ENCODE assay signal across 19 cellular contexts in genomic region chr6:162260024-162260423, GRCh38.
DNase-seq lines count a peak whose midpoint lies in the region; ATAC-seq lines count a peak whose summit lies in the region.
"Had no signal": no experiment of that assay in that cellular context is flagged by ENCODE, and none has a peak within 500 bp of the region (broad histone marks: within the 10 kb centered on the region; RNA-seq: fewer than 3 reads in every experiment).

No MANE protein-coding gene starts in this region.

- no peak overlapping the region for H3K4me3 Mint-ChIP-seq in T-helper 2 cell treated with Interferon-gamma antibody and Interleukin-4, amounts not matched to agents 5 μg/mL and 100 μg/mL, for 36 hours
- no peak overlapping the region for H3K4me3 Mint-ChIP-seq in activated T-cell treated with anti-CD3 and anti-CD28 coated beads, Interleukin-2, amount 50 U/mL, for 72 hours
- no peak overlapping the region for H3K4me3 Mint-ChIP-seq in stimulated activated naive CD8-positive, alpha-beta T cell treated with anti-CD3 and anti-CD28 coated beads, Interleukin-15, amount 100 ng/mL, for 72 hours
- H3K4me3 Mint-ChIP-seq: CD14-positive monocyte, IgD-negative memory B cell had no signal

- no peaks in the 10 kb centered on the region for H3K36me3 Mint-ChIP-seq in T-helper 2 cell treated with Interferon-gamma antibody and Interleukin-4, amounts not matched to agents 5 μg/mL and 100 μg/mL, for 36 hours (ENCODE audit: low read depth)
- H3K36me3 Mint-ChIP-seq in activated T-cell treated with anti-CD3 and anti-CD28 coated beads, Interleukin-2, amount 50 U/mL, for 72 hours (ENCODE audit: insufficient read depth in 2 of 2): peaks cover 2% of the 10 kb centered on the region in 2 donors
- H3K36me3 Mint-ChIP-seq: CD14-positive monocyte had no signal

- peak; percentile 98 to 99 for ATAC-seq in activated T-cell treated with anti-CD3 and anti-CD28 coated beads, Interleukin-2, amount 50 U/mL, for 72 hours (replicated peaks in 1 of 2)
- peak; percentile 79 for ATAC-seq in stimulated activated naive CD8-positive, alpha-beta T cell treated with anti-CD3 and anti-CD28 coated beads, Interleukin-15, Interleukin-2, amounts not matched to agents 100 U/mL and 50 U/mL, for 24 hours
- no peak for ATAC-seq in stimulated activated naive CD8-positive, alpha-beta T cell treated with anti-CD3 and anti-CD28 coated beads, Interleukin-15, amount 100 ng/mL, for 72 hours

- H3K9me3 Mint-ChIP-seq in T-helper 2 cell treated with Interferon-gamma antibody and Interleukin-4, amounts not matched to agents 5 μg/mL and 100 μg/mL, for 36 hours: no peaks in the 10 kb centered on the region
- H3K9me3 Mint-ChIP-seq in activated T-cell treated with anti-CD3 and anti-CD28 coated beads, Interleukin-2, amount 50 U/mL, for 72 hours: peaks cover 0 to 4% of the 10 kb centered on the region in 2 donors
- H3K9me3 Mint-ChIP-seq in stimulated activated naive CD8-positive, alpha-beta T cell treated with anti-CD3 and anti-CD28 coated beads, Interleukin-15, amount 100 ng/mL, for 72 hours: peaks cover 3 to 11% of the 10 kb centered on the region in 2 donors

- no peak overlapping the region for H3K27ac Mint-ChIP-seq in T-helper 2 cell treated with Interferon-gamma antibody and Interleukin-4, amounts not matched to agents 5 μg/mL and 100 μg/mL, for 36 hours
- H3K27ac Mint-ChIP-seq in activated T-cell treated with anti-CD3 and anti-CD28 coated beads, Interleukin-2, amount 50 U/mL, for 72 hours: no peak overlapping the region
- no peak overlapping the region for H3K27ac Mint-ChIP-seq in stimulated activated naive CD8-positive, alpha-beta T cell treated with anti-CD3 and anti-CD28 coated beads, Interleukin-15, amount 100 ng/mL, for 72 hours
- H3K27ac Mint-ChIP-seq: CD14-positive monocyte had no signal

- no peaks in the 10 kb centered on the region for H3K4me1 Mint-ChIP-seq in T-helper 2 cell treated with Interferon-gamma antibody and Interleukin-4, amounts not matched to agents 5 μg/mL and 100 μg/mL, for 36 hours (ENCODE audit: low read depth)
- peaks cover 7% of the 10 kb centered on the region for H3K4me1 Mint-ChIP-seq in activated T-cell treated with anti-CD3 and anti-CD28 coated beads, Interleukin-2, amount 50 U/mL, for 72 hours (ENCODE audit: low read depth)
- H3K4me1 Mint-ChIP-seq in stimulated activated naive CD8-positive, alpha-beta T cell treated with anti-CD3 and anti-CD28 coated beads, Interleukin-15, amount 100 ng/mL, for 72 hours: no peaks in the 10 kb centered on the region
- H3K4me1 Mint-ChIP-seq: CD14-positive monocyte, IgD-negative memory B cell had no signal

- H3K27me3 Mint-ChIP-seq in T-helper 2 cell treated with Interferon-gamma antibody and Interleukin-4, amounts not matched to agents 5 μg/mL and 100 μg/mL, for 36 hours (ENCODE audit: low read depth): no peaks in the 10 kb centered on the region
- H3K27me3 Mint-ChIP-seq in activated T-cell treated with anti-CD3 and anti-CD28 coated beads, Interleukin-2, amount 50 U/mL, for 72 hours (ENCODE audit: low read depth): no peaks in the 10 kb centered on the region
- H3K27me3 Mint-ChIP-seq in stimulated activated naive CD8-positive, alpha-beta T cell treated with anti-CD3 and anti-CD28 coated beads, Interleukin-15, amount 100 ng/mL, for 72 hours: no peaks in the 10 kb centered on the region
- H3K27me3 Mint-ChIP-seq: IgD-negative memory B cell had no signal

- peak; percentile 7 for DNase-seq in T-helper 2 cell treated with Interferon-gamma antibody and Interleukin-4, amounts not matched to agents 5 μg/mL and 100 μg/mL, for 36 hours (ENCODE audit: low spot score)
- no peak for DNase-seq in T-helper 2 cell
- DNase-seq in activated T-cell treated with anti-CD3 and anti-CD28 coated beads, Interleukin-2, amount 50 U/mL, for 72 hours: peak; percentile 9 to 10
- no peak for DNase-seq in activated T-cell treated with anti-CD3 and anti-CD28 coated beads for 4 hours
- peak; percentile 4 for DNase-seq in stimulated activated naive CD8-positive, alpha-beta T cell treated with anti-CD3 and anti-CD28 coated beads, Interleukin-15, Interleukin-2, amounts not matched to agents 100 U/mL and 50 U/mL, for 24 hours
- DNase-seq in stimulated activated naive CD8-positive, alpha-beta T cell treated with anti-CD3 and anti-CD28 coated beads, Interleukin-15, amount 100 ng/mL, for 72 hours: no peak
- DNase-seq in HT-29 (ENCODE audit: low spot score): no peak
- DNase-seq: ACHN, BE2C, DMS153, DND-41, HCEC 1CT, MM.1S, NCI-H2029, NCI-H446, NCI-H524 treated with DMSO at 0.1 percent for 48 hours, NCI-H774 had no signal

Comparison
In these comparisons a context has a peak if more than half of its experiments do, and no peak if none do; other contexts are left out.
1. DNase-seq: peak in T-helper 2 cell treated with Interferon-gamma antibody and Interleukin-4, amounts not matched to agents 5 μg/mL and 100 μg/mL, for 36 hours (single experiment), activated T-cell treated with anti-CD3 and anti-CD28 coated beads, Interleukin-2, amount 50 U/mL, for 72 hours (2 of 2) and stimulated activated naive CD8-positive, alpha-beta T cell treated with anti-CD3 and anti-CD28 coated beads, Interleukin-15, Interleukin-2, amounts not matched to agents 100 U/mL and 50 U/mL, for 24 hours (single experiment); none in T-helper 2 cell (0 of 5), activated T-cell treated with anti-CD3 and anti-CD28 coated beads for 4 hours (single experiment), stimulated activated naive CD8-positive, alpha-beta T cell treated with anti-CD3 and anti-CD28 coated beads, Interleukin-15, amount 100 ng/mL, for 72 hours (0 of 2) and HT-29 (single experiment).